ENCODE assay signal across 1 cellular context in the genomic region with DNA sequence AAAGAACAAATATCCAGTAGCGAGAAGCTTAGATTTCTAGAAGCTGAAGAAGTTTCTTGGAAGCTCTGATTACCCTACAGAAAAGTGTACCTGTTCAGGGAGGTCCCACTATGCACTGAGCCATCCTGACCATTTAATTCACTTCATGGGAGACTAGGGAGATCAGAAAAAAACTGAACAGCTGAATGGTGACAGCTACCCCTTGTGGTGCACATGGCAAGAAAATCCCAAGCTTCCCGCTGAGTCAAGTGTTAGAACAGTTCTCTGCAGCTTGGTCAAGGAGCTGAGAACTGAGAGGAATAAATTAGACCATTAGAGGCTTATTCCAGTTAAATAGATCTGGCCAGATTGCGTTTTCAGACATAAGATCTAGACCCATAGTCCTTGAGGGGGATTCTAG.
TF ChIP-seq lines count a peak whose summit lies in the region.

No MANE protein-coding gene starts in this region.

TF ChIP-seq in IMR-90, 13 proteins besides CTCF, POLR2A, EP300 and RAD21 (continued from another document):
- TF ChIP-seq MAZ (IDR thresholded peaks at IDR 0.05; ENCODE audit: borderline replicate concordance, low read depth, low read length) (no peak), MAFK (IDR thresholded peaks at IDR 0.05; ENCODE audit: low read depth, low read length) (no peak), RCOR1 (IDR thresholded peaks at IDR 0.05; ENCODE audit: insufficient replicate concordance, low read length) (no peak)
